Comparison of ENCODE assay signal across 1 cellular context in genomic region chr19:2841858-2842574, GRCh38.
TF ChIP-seq lines count a peak whose summit lies in the region.

No MANE protein-coding gene starts in this region.

TF ChIP-seq in HEK293, 187 proteins besides CTCF, POLR2A, EP300 and RAD21 (continued from another document):
- no peak for TF ChIP-seq TSHZ1 (tag by site-specific recombination; IDR thresholded peaks at IDR 0.05; ENCODE audit: borderline replicate concordance)
- TF ChIP-seq ATF2 (tag by site-specific recombination; IDR thresholded peaks at IDR 0.05; ENCODE audit: low read depth) = no peak
- TF ChIP-seq ZNF280C (tag by site-specific recombination; IDR thresholded peaks at IDR 0.05) = no peak
- TF ChIP-seq ZBTB26 (tag by site-specific recombination; optimal IDR thresholded peaks at IDR 0.05) = peak; percentile 23
- 0 out of 2 replicates have a peak, but pooled peaks have one; percentile 55 for TF ChIP-seq ZBTB48 (tag by site-specific recombination; IDR thresholded peaks at IDR 0.05)
- no peak for TF ChIP-seq ZNF174 (tag by site-specific recombination; IDR thresholded peaks at IDR 0.05)
- no peak for TF ChIP-seq ZNF112 (tag by site-specific recombination; IDR thresholded peaks at IDR 0.05)
- TF ChIP-seq ZNF571 (tag by site-specific recombination; IDR thresholded peaks at IDR 0.05) = no peak
- TF ChIP-seq SP2 (tag by site-specific recombination; IDR thresholded peaks at IDR 0.05) = no peak
- TF ChIP-seq ZNF121 (tag by site-specific recombination; IDR thresholded peaks at IDR 0.05) = no peak
- no peak for TF ChIP-seq ZNF184 (tag by site-specific recombination; IDR thresholded peaks at IDR 0.05)
- TF ChIP-seq ZSCAN16 (tag by site-specific recombination; IDR thresholded peaks at IDR 0.05) = no peak
- TF ChIP-seq ZNF37A (tag by site-specific recombination; IDR thresholded peaks at IDR 0.05) = no peak
- TF ChIP-seq ZNF114 (tag by site-specific recombination; IDR thresholded peaks at IDR 0.05) = no peak
- TF ChIP-seq ZNF423 (tag by site-specific recombination; IDR thresholded peaks at IDR 0.05) = no peak
